Comparison of ENCODE assay signal across 20 cellular contexts in genomic region chr3:78666458-78666800, GRCh38.
DNase-seq lines count a peak whose midpoint lies in the region; ATAC-seq and TF ChIP-seq lines count a peak whose summit lies in the region.
"Had no signal": no experiment of that assay in that cellular context is flagged by ENCODE, and none has a peak within 500 bp of the region (broad histone marks: within the 10 kb centered on the region; RNA-seq: fewer than 3 reads in every experiment).

No MANE protein-coding gene starts in this region.

- CTCF ChIA-PET in T-cell (lab: Charles Lee) = no interaction called here

- no peaks in the 10 kb centered on the region for H3K36me3 ChIP-seq in brain microvascular endothelial cell (replicated peaks)
- H3K36me3 ChIP-seq in hepatocyte (replicated peaks; ENCODE audit: insufficient read depth, low read depth) = no peaks in the 10 kb centered on the region
- H3K36me3 ChIP-seq: adrenal gland, spleen, vagina had no signal

- TF ChIP-seq CTCF in brain microvascular endothelial cell (IDR thresholded peaks at IDR 0.05; ENCODE audit: low read depth, low read length, missing control alignments) = no peak
- no peak for TF ChIP-seq CTCF in hepatocyte (IDR thresholded peaks at IDR 0.05; ENCODE audit: poor library complexity)

- no peak overlapping the region for H3K27ac Mint-ChIP-seq in T-cell
- H3K27ac Mint-ChIP-seq: activated T-helper 17 cell treated with anti-CD3 and anti-CD28 coated beads, Interleukin-2, amount 50 U/mL, for 72 hours; dendritic cell treated with granulocyte-macrophage colony-stimulating factor and Interleukin-4, amounts not matched to agents 40 ng/mL and 50 ng/mL, for 4 days had no signal

- H3K79me2 ChIP-seq in hepatocyte = no peaks in the 10 kb centered on the region
- H3K79me2 ChIP-seq: parathyroid adenoma had no signal

- 32% methylated on average over 1 of the region's 1 CpG for WGBS in hepatocyte (ENCODE audit: low lambda C conversion rate, missing lambda C conversion rate)

- H3K27ac ChIP-seq in brain microvascular endothelial cell (no peak overlapping the region), hepatocyte (no peak overlapping the region)
- H3K27ac ChIP-seq: adrenal gland, left ventricle myocardium inferior, parathyroid adenoma, spleen, vagina, WERI-Rb-1 had no signal

- in situ Hi-C loops in brain microvascular endothelial cell (cut with HindIII; ENCODE audit: low pct_ligation_motif_present, low sequenced_read_pairs) = loop anchor here (25.0 kb wide), 1 partner anchor 346 kb away; no protein-coding TSS in a partner anchor

- H3K27me3 Mint-ChIP-seq in T-cell = no peaks in the 10 kb centered on the region
- H3K27me3 Mint-ChIP-seq: activated T-helper 17 cell treated with anti-CD3 and anti-CD28 coated beads, Interleukin-2, amount 50 U/mL, for 72 hours; dendritic cell treated with granulocyte-macrophage colony-stimulating factor and Interleukin-4, amounts not matched to agents 40 ng/mL and 50 ng/mL, for 4 days had no signal

- DNase-seq in AG20443 (ENCODE audit: low spot score) = peak; percentile 32
- peak; percentile 1 for DNase-seq in LoVo (ENCODE audit: low spot score)
- DNase-seq in brain microvascular endothelial cell = peak; percentile 57
- DNase-seq in hepatocyte (ENCODE audit: low spot score) = peak; percentile 9
- DNase-seq in T-helper 9 cell = no peak
- DNase-seq in T-cell = no peak
- no peak for DNase-seq in kidney tubule cell (ENCODE audit: low spot score)
- no peak for DNase-seq in T1000 (lab: John Stamatoyannopoulos, UW)
- DNase-seq: activated CD8-positive, alpha-beta memory T cell treated with anti-CD3 and anti-CD28 coated beads for 24 hours; adrenal gland; erythroblast; left ventricle myocardium inferior; NCI-H1930; NCI-H524; WERI-Rb-1 had no signal

- no peak overlapping the region for H3K4me2 ChIP-seq in hepatocyte

- H3K4me3 ChIP-seq in brain microvascular endothelial cell (ENCODE audit: low read depth, low read length) = no peak overlapping the region
- no peak overlapping the region for H3K4me3 ChIP-seq in hepatocyte
- H3K4me3 ChIP-seq: adrenal gland, left ventricle myocardium inferior, spleen, vagina had no signal

- H2AFZ ChIP-seq in hepatocyte = no peak overlapping the region
- H2AFZ ChIP-seq: parathyroid adenoma had no signal

- H3K9me3 Mint-ChIP-seq in T-cell = no peaks in the 10 kb centered on the region
- H3K9me3 Mint-ChIP-seq: activated T-helper 17 cell treated with anti-CD3 and anti-CD28 coated beads, Interleukin-2, amount 50 U/mL, for 72 hours; dendritic cell treated with granulocyte-macrophage colony-stimulating factor and Interleukin-4, amounts not matched to agents 40 ng/mL and 50 ng/mL, for 4 days had no signal

- H3K27me3 ChIP-seq in brain microvascular endothelial cell (replicated peaks) (no peaks in the 10 kb centered on the region), hepatocyte (no peaks in the 10 kb centered on the region)
- H3K27me3 ChIP-seq: adrenal gland, spleen, vagina had no signal

- no peaks in the 10 kb centered on the region for H3K9me2 ChIP-seq in hepatocyte (replicated peaks; ENCODE audit: insufficient read depth)

- H3K36me3 Mint-ChIP-seq in T-cell = no peaks in the 10 kb centered on the region

- no peaks in the 10 kb centered on the region for H4K20me1 ChIP-seq in hepatocyte (ENCODE audit: insufficient read depth, poor library complexity, severe bottlenecking)

- H3K4me3 Mint-ChIP-seq in T-cell = no peak overlapping the region
- H3K4me3 Mint-ChIP-seq: activated T-helper 17 cell treated with anti-CD3 and anti-CD28 coated beads, Interleukin-2, amount 50 U/mL, for 72 hours; dendritic cell treated with granulocyte-macrophage colony-stimulating factor and Interleukin-4, amounts not matched to agents 40 ng/mL and 50 ng/mL, for 4 days had no signal

- no peaks in the 10 kb centered on the region for H3K4me1 Mint-ChIP-seq in T-cell
- H3K4me1 Mint-ChIP-seq: activated T-helper 17 cell treated with anti-CD3 and anti-CD28 coated beads, Interleukin-2, amount 50 U/mL, for 72 hours had no signal

- no peaks in the 10 kb centered on the region for H3K9me3 ChIP-seq in hepatocyte (ENCODE audit: low read depth)
- H3K9me3 ChIP-seq: adrenal gland, left ventricle myocardium inferior, spleen, vagina had no signal

- no peaks in the 10 kb centered on the region for H3K4me1 ChIP-seq in hepatocyte (ENCODE audit: insufficient read depth)
- H3K4me1 ChIP-seq: adrenal gland, parathyroid adenoma, spleen had no signal

- no peak for ATAC-seq in T-cell (replicated peaks in 1 of 4)
- ATAC-seq: activated T-helper 17 cell treated with anti-CD3 and anti-CD28 coated beads, Interleukin-2, amount 50 U/mL, for 72 hours had no signal

- POLR2A ChIA-PET in T-cell (lab: Charles Lee) = no interaction called here

Comparison
In these comparisons a context has a peak if more than half of its experiments do, and no peak if none do; other contexts are left out.
1. DNase-seq: peak in AG20443 (single experiment), LoVo (single experiment), brain microvascular endothelial cell (single experiment) and hepatocyte (single experiment); none in T-helper 9 cell (single experiment), T-cell (0 of 34), kidney tubule cell (single experiment) and T1000 (single experiment).